13 cellular contexts compared by ENCODE assay signal in genomic region chr2:138213079-138213478, GRCh38.
"Had no signal": no experiment of that assay in that cellular context is flagged by ENCODE, and none has a peak within 500 bp of the region (broad histone marks: within the 10 kb centered on the region; RNA-seq: fewer than 3 reads in every experiment).

No MANE protein-coding gene starts in this region.

- ATAC-seq: activated CD8-positive, alpha-beta T cell treated with anti-CD3 and anti-CD28 coated beads, Interleukin-2, amount 10 ng/mL, durations not matched to agents 7 days and 5 days; left colon had no signal

- H3K36me3 ChIP-seq: adrenal gland had no signal

- H3K27ac ChIP-seq: adrenal gland had no signal

- H3K9me3 ChIP-seq: adrenal gland had no signal

- H3K4me3 ChIP-seq: adrenal gland, lung had no signal

- H3K4me1 ChIP-seq: adrenal gland had no signal

- H3K27me3 ChIP-seq: adrenal gland had no signal

- DNase-seq: activated CD4-positive, alpha-beta T cell treated with anti-CD3 and anti-CD28 coated beads for 48 hours; activated CD8-positive, alpha-beta T cell treated with anti-CD3 and anti-CD28 coated beads, Interleukin-2, amount 10 ng/mL, durations not matched to agents 7 days and 5 days; activated naive CD4-positive, alpha-beta T cell treated with anti-CD3 and anti-CD28 coated beads, Interleukin-2, amount 10 ng/mL, durations not matched to agents 7 days and 5 days; adrenal gland; foreskin melanocyte; head of caudate nucleus; left colon; midbrain; naive B cell; retina; stimulated activated CD4-positive, alpha-beta T cell treated with anti-CD3 and anti-CD28 coated beads, Interleukin-15, amount 100 ng/mL, for 24 hours; trophoblast cell had no signal
